Comparison of ENCODE assay signal across 1 cellular context in the genomic region with DNA sequence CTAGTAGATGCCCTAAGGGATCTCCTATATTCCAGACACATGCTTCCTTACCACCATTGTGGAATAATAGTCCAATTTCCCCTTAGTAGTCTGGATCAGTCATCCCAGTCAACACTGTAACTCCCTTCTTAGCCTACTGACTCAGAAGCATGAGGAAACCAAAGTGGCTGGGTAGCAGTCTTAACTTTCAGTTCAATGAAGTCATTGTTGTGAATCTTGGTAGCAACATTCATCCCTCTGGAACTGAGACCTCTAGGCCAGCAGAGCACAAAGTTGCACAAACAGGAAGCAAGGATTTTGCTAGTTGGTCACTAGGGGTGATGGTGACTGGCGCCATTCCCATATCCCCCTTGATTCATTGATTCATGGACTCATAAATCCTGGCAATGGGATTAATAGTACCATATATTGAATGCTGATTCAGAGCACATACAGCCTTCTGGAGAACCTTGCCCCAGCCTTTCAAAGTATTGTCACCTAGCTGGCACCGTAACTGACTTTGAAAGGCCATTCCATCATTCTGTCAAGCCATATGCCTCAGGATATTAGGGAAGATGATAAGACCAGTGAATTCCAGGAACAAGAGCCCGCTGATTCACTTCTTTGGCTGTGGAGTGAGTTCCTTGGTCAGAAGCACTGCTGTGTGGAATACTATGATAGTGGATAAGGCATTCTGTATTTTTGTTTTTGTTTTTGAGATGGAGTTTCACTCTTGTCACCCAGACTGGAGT.
TF ChIP-seq lines count a peak whose summit lies in the region.

No MANE protein-coding gene starts in this region.

TF ChIP-seq in IMR-90, 13 proteins besides CTCF, POLR2A, EP300 and RAD21:
- TF ChIP-seq, protein P1, sequence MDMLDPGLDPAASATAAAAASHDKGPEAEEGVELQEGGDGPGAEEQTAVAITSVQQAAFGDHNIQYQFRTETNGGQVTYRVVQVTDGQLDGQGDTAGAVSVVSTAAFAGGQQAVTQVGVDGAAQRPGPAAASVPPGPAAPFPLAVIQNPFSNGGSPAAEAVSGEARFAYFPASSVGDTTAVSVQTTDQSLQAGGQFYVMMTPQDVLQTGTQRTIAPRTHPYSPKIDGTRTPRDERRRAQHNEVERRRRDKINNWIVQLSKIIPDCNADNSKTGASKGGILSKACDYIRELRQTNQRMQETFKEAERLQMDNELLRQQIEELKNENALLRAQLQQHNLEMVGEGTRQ (IDR thresholded peaks at IDR 0.05; ENCODE audit: low read depth, low read length): no peak
- TF ChIP-seq RFX5 (IDR thresholded peaks at IDR 0.05; ENCODE audit: low read depth, low read length): no peak
- peak; percentile 63 for TF ChIP-seq CEBPB (IDR thresholded peaks at IDR 0.05; ENCODE audit: low read depth, low read length)
